13 cellular contexts compared by ENCODE assay signal in genomic region chr2:237900891-237901831, GRCh38. TPM values are rescaled to one million over a fixed set of nuclear protein-coding genes. Genes with fewer than 3 reads are reported as not detected.
A peak's percentile ranks its signal among the peaks of the same experiment; 100 is the strongest.
DNase-seq lines count a peak whose midpoint lies in the region; ATAC-seq and TF ChIP-seq lines count a peak whose summit lies in the region.
"Had no signal": no experiment of that assay in that cellular context is flagged by ENCODE, and none has a peak within 500 bp of the region (broad histone marks: within the 10 kb centered on the region; RNA-seq: fewer than 3 reads in every experiment).

No MANE protein-coding gene starts in this region.

- H3F3A ChIP-seq in PC-3 (ENCODE audit: low read length, unreplicated experiment), result no peaks in the 10 kb centered on the region

- H3K4me1 Mint-ChIP-seq in CD4-positive, alpha-beta memory T cell, result peaks cover 29 to 59% (median 40%) of the 10 kb centered on the region in 4 donors
- peaks cover 88% of the 10 kb centered on the region for H3K4me1 Mint-ChIP-seq in activated CD8-positive, alpha-beta T cell treated with anti-CD3 and anti-CD28 coated beads, Interleukin-2, amount 10 ng/mL, durations not matched to agents 7 days and 5 days (ENCODE audit: low read depth)
- peaks cover 70 to 80% of the 10 kb centered on the region in 2 donors for H3K4me1 Mint-ChIP-seq in natural killer cell

- H3K4me3 ChIP-seq in CD4-positive, alpha-beta memory T cell (ENCODE audit: low read length in 2 of 2), result no peak overlapping the region
- no peak overlapping the region for H3K4me3 ChIP-seq in PC-3 (ENCODE audit: low read length)
- H3K4me3 ChIP-seq: A549 had no signal

- no peak overlapping the region for H3K27ac ChIP-seq in CD4-positive, alpha-beta memory T cell (ENCODE audit: low read depth, low read length)
- no peak overlapping the region for H3K27ac ChIP-seq in PC-3 (ENCODE audit: low read length)
- no peak overlapping the region for H3K27ac ChIP-seq in caudate nucleus (ENCODE audit: low read depth, low read length)
- H3K27ac ChIP-seq: A549 had no signal

- no peaks in the 10 kb centered on the region for H3K27me3 Mint-ChIP-seq in CD4-positive, alpha-beta memory T cell
- no peaks in the 10 kb centered on the region for H3K27me3 Mint-ChIP-seq in activated CD8-positive, alpha-beta T cell treated with anti-CD3 and anti-CD28 coated beads, Interleukin-2, amount 10 ng/mL, durations not matched to agents 7 days and 5 days (ENCODE audit: low read depth)
- no peaks in the 10 kb centered on the region for H3K27me3 Mint-ChIP-seq in natural killer cell (ENCODE audit: low read depth in 2 of 2)
- H3K27me3 Mint-ChIP-seq: activated naive CD8-positive, alpha-beta T cell treated with anti-CD3 and anti-CD28 coated beads, Interleukin-2, amount 10 ng/mL, durations not matched to agents 7 days and 5 days had no signal

- H3K9me3 Mint-ChIP-seq in CD4-positive, alpha-beta memory T cell, result peaks cover 0 to 2% (median 0%) of the 10 kb centered on the region in 8 donors
- no peaks in the 10 kb centered on the region for H3K9me3 Mint-ChIP-seq in activated CD8-positive, alpha-beta T cell treated with anti-CD3 and anti-CD28 coated beads, Interleukin-2, amount 10 ng/mL, durations not matched to agents 7 days and 5 days (ENCODE audit: insufficient read depth)
- H3K9me3 Mint-ChIP-seq in natural killer cell, result peaks cover 0 to 3% of the 10 kb centered on the region in 2 donors
- H3K9me3 Mint-ChIP-seq: activated naive CD8-positive, alpha-beta T cell treated with anti-CD3 and anti-CD28 coated beads, Interleukin-2, amount 10 ng/mL, durations not matched to agents 7 days and 5 days had no signal

- no peaks in the 10 kb centered on the region for H3K36me3 ChIP-seq in CD4-positive, alpha-beta memory T cell (ENCODE audit: insufficient read depth, low read length)
- H3K36me3 ChIP-seq in PC-3 (ENCODE audit: low read depth, low read length), result no peaks in the 10 kb centered on the region

- H3K27me3 ChIP-seq in CD4-positive, alpha-beta memory T cell (ENCODE audit: insufficient read depth, low read length), result no peaks in the 10 kb centered on the region
- no peaks in the 10 kb centered on the region for H3K27me3 ChIP-seq in PC-3 (ENCODE audit: low read length)

- H3K4me1 ChIP-seq in CD4-positive, alpha-beta memory T cell (ENCODE audit: insufficient read depth, low read length), result peaks cover 37% of the 10 kb centered on the region
- H3K4me1 ChIP-seq in PC-3 (ENCODE audit: insufficient read depth, low read length), result no peaks in the 10 kb centered on the region
- H3K4me1 ChIP-seq: A549 had no signal

- peak overlapping the region; percentile 14 to 80 (median 55) for H3K27ac Mint-ChIP-seq in CD4-positive, alpha-beta memory T cell
- peak overlapping the region; percentile 93 for H3K27ac Mint-ChIP-seq in activated CD8-positive, alpha-beta T cell treated with anti-CD3 and anti-CD28 coated beads, Interleukin-2, amount 10 ng/mL, durations not matched to agents 7 days and 5 days
- peak overlapping the region; percentile 96 to 98 for H3K27ac Mint-ChIP-seq in natural killer cell

- H3K36me3 Mint-ChIP-seq in CD4-positive, alpha-beta memory T cell, result no peaks in the 10 kb centered on the region
- peaks cover 7% of the 10 kb centered on the region for H3K36me3 Mint-ChIP-seq in activated CD8-positive, alpha-beta T cell treated with anti-CD3 and anti-CD28 coated beads, Interleukin-2, amount 10 ng/mL, durations not matched to agents 7 days and 5 days (ENCODE audit: low read depth)
- no peaks in the 10 kb centered on the region for H3K36me3 Mint-ChIP-seq in natural killer cell

- no peak overlapping the region for H3K9ac ChIP-seq in PC-3 (ENCODE audit: low read length)

- H3K79me2 ChIP-seq in PC-3 (ENCODE audit: low read length), result no peaks in the 10 kb centered on the region

- H3K9me2 ChIP-seq in PC-3 (replicated peaks; ENCODE audit: low read length), result no peaks in the 10 kb centered on the region

- no peaks in the 10 kb centered on the region for H3K9me3 ChIP-seq in CD4-positive, alpha-beta memory T cell (ENCODE audit: control insufficient read depth in 1 of 2, low read length in 2 of 2)
- H3K9me3 ChIP-seq in PC-3 (ENCODE audit: low read length), result no peaks in the 10 kb centered on the region
- H3K9me3 ChIP-seq: A549 had no signal

- TF ChIP-seq CTCF in natural killer cell (IDR thresholded peaks at IDR 0.05) (no peak), PC-3 (conservative IDR thresholded peaks at IDR 0.05; ENCODE audit: low read depth, low read length) (no peak)

- peak; percentile 12 for DNase-seq in NCI-H1105 (lab: John Stamatoyannopoulos, UW)
- no peak for DNase-seq in NCI-H1105 treated with DMSO at 0.1 percent for 48 hours (lab: John Stamatoyannopoulos, UW)
- DNase-seq in CD4-positive, alpha-beta memory T cell, result no peak
- no peak for DNase-seq in activated CD8-positive, alpha-beta T cell treated with anti-CD3 and anti-CD28 coated beads, Interleukin-2, amount 10 ng/mL, durations not matched to agents 7 days and 5 days
- peak; percentile 52 for DNase-seq in natural killer cell
- no peak for DNase-seq in NCI-H524 (lab: John Stamatoyannopoulos, UW)
- DNase-seq in PC-3, result no peak
- no peak for DNase-seq in caudate nucleus (lab: John Stamatoyannopoulos, UW)
- DNase-seq: activated naive CD8-positive, alpha-beta T cell treated with anti-CD3 and anti-CD28 coated beads, Interleukin-2, amount 10 ng/mL, durations not matched to agents 7 days and 5 days; NCI-H1694; occipital lobe had no signal

- intact Hi-C loops in CD4-positive, alpha-beta memory T cell (cut with micrococcal nuclease), result no loop called here
- intact Hi-C loops in natural killer cell (cut with micrococcal nuclease) (loop anchor here (10.0 kb wide), 2 partner anchors 164 to 206 kb away; partner anchors contain the start of gene SCLY), PC-3 (cut with micrococcal nuclease) (no loop called here)

- peak overlapping the region in 2 of 8 donors; percentile 20 to 54 for H3K4me3 Mint-ChIP-seq in CD4-positive, alpha-beta memory T cell
- no peak overlapping the region for H3K4me3 Mint-ChIP-seq in activated CD8-positive, alpha-beta T cell treated with anti-CD3 and anti-CD28 coated beads, Interleukin-2, amount 10 ng/mL, durations not matched to agents 7 days and 5 days
- H3K4me3 Mint-ChIP-seq in natural killer cell, result peak overlapping the region; percentile 85

- CTCF ChIA-PET in CD4-positive, alpha-beta memory T cell (lab: Charles Lee; ENCODE audit: partially characterized antibody), result no interaction called here
- CTCF ChIA-PET in activated CD8-positive, alpha-beta T cell treated with anti-CD3 and anti-CD28 coated beads, Interleukin-2, amount 10 ng/mL, durations not matched to agents 7 days and 5 days (lab: Charles Lee), result interaction anchor here (1.3 kb wide), 1 partner anchor 43 kb away, joined by 4 read pairs; no protein-coding TSS in a partner anchor
- CTCF ChIA-PET in PC-3 (lab: Charles Lee), result no interaction called here

- no peaks in the 10 kb centered on the region for H4K20me1 ChIP-seq in PC-3 (ENCODE audit: low read length)

- H3K4me2 ChIP-seq in PC-3 (ENCODE audit: low read length), result no peak overlapping the region
- H3K4me2 ChIP-seq: A549 had no signal

- POLR2A ChIA-PET in CD4-positive, alpha-beta memory T cell (lab: Charles Lee; ENCODE audit: partially characterized antibody), result no interaction called here
- POLR2A ChIA-PET in activated CD8-positive, alpha-beta T cell treated with anti-CD3 and anti-CD28 coated beads, Interleukin-2, amount 10 ng/mL, durations not matched to agents 7 days and 5 days (lab: Charles Lee), result interaction anchor here (0.7 kb wide), 1 partner anchor 303 kb away, joined by 3 read pairs; no protein-coding TSS in a partner anchor
- POLR2A ChIA-PET in PC-3 (lab: Charles Lee; ENCODE audit: unreplicated experiment), result no interaction called here

- no peak for ATAC-seq in activated CD8-positive, alpha-beta T cell treated with anti-CD3 and anti-CD28 coated beads, Interleukin-2, amount 10 ng/mL, durations not matched to agents 7 days and 5 days
- peak; percentile 47 to 71 (median 67) for ATAC-seq in natural killer cell
- ATAC-seq in PC-3, result no peak
- ATAC-seq: A549 had no signal

- no peak overlapping the region for H2AFZ ChIP-seq in PC-3 (ENCODE audit: low read length)

- no TSS peak for BruUV-seq in PC-3 (replicated peaks; lab: Mats Ljungman, UMichigan)

RNA-seq across cellular contexts. Expression of gene RAMP1, which starts 41.7 kb away (rescaled TPM):
- not detected for total RNA-seq in CD4-positive, alpha-beta memory T cell
- 10 to 100 TPM in 1 of 2 donors, 1 to 10 TPM in 1; 1.3 to 10.8 TPM for polyA plus RNA-seq in CD4-positive, alpha-beta memory T cell
- total RNA-seq in activated CD8-positive, alpha-beta T cell treated with anti-CD3 and anti-CD28 coated beads, Interleukin-2, amount 10 ng/mL, durations not matched to agents 7 days and 5 days, result 1 to 10 TPM; 5.8 to 5.9 TPM
- total RNA-seq in natural killer cell (10 to 100 TPM in 1 of 3 donors, 1 to 10 TPM in 2; 3.9 to 11.0 (median 4.9) TPM), PC-3 (2014; rRNA removed) (210 and 248 TPM in 2 replicates)
- total RNA-seq: dermis microvascular lymphatic vessel endothelial cell had no signal
- polyA plus RNA-seq: A549 had no signal

Comparison
In these comparisons a context has a peak if more than half of its experiments do, and no peak if none do; other contexts are left out.
1. DNase-seq: peak in NCI-H1105 (single experiment) and natural killer cell (single experiment); none in NCI-H1105 treated with DMSO at 0.1 percent for 48 hours (single experiment), CD4-positive, alpha-beta memory T cell (0 of 5), activated CD8-positive, alpha-beta T cell treated with anti-CD3 and anti-CD28 coated beads, Interleukin-2, amount 10 ng/mL, durations not matched to agents 7 days and 5 days (single experiment), NCI-H524 (0 of 2), PC-3 (single experiment) and caudate nucleus (0 of 61).
2. ATAC-seq: peak in natural killer cell (3 of 3); none in activated CD8-positive, alpha-beta T cell treated with anti-CD3 and anti-CD28 coated beads, Interleukin-2, amount 10 ng/mL, durations not matched to agents 7 days and 5 days (single experiment) and PC-3 (single experiment).
3. RNA of gene RAMP1, which starts 41.7 kb away (total RNA-seq): 210 to 248 TPM in PC-3; 5.8 to 5.9 TPM in activated CD8-positive, alpha-beta T cell treated with anti-CD3 and anti-CD28 coated beads, Interleukin-2, amount 10 ng/mL, durations not matched to agents 7 days and 5 days, 3.9 to 11.0 TPM in natural killer cell and not detected in CD4-positive, alpha-beta memory T cell; every median in the first group is over 10 times any median in the second.
4. Peak in every context shown above with its lines, with median percentiles within 50 percentile points of each other: H3K27ac Mint-ChIP-seq.